In genomic region chr1:4965346-4965726, GRCh38 we compare ENCODE assay signal across 26 cellular contexts.
"Had no signal": no experiment of that assay in that cellular context is flagged by ENCODE, and none has a peak within 500 bp of the region (broad histone marks: within the 10 kb centered on the region; RNA-seq: fewer than 3 reads in every experiment).

No MANE protein-coding gene starts in this region.

- H3K9me3 Mint-ChIP-seq: activated naive CD4-positive, alpha-beta T cell treated with anti-CD3 and anti-CD28 coated beads, Interleukin-2, amount 50 U/mL, for 24 hours; activated T-cell treated with anti-CD3 and anti-CD28 coated beads, Interleukin-2, amount 50 U/mL, for 24 hours; activated T-helper 1 cell treated with anti-CD3 and anti-CD28 coated beads, Interleukin-12 subunit alpha, Interleukin-12 subunit beta, Interleukin-2, Interleukin-4 antibody, amounts not matched to agents 30 ng/mL and 10 ng/mL and 1 ng/mL, durations not matched to agents 14 hours and 24 hours and 36 hours; T-cell had no signal

- DNase-seq: activated CD4-positive, alpha-beta T cell treated with anti-CD3 and anti-CD28 coated beads, Interleukin-2, amount 50 U/mL, for 1 hour; activated CD4-positive, CD25-positive, alpha-beta regulatory T cell; activated CD8-positive, alpha-beta memory T cell treated with anti-CD3 and anti-CD28 coated beads, Interleukin-2, amount 50 U/mL, for 48 hours; activated CD8-positive, alpha-beta T cell treated with anti-CD3 and anti-CD28 coated beads, Interleukin-2, amount 10 ng/mL, durations not matched to agents 7 days and 5 days; activated effector memory CD4-positive, alpha-beta T cell treated with Interleukin-2 at 50 U/mL for 16 hours; activated naive CD4-positive, alpha-beta T cell; activated T-cell treated with anti-CD3 and anti-CD28 coated beads, Interleukin-2, amount 50 U/mL, for 24 hours; aorta; central memory CD4-positive, alpha-beta T cell; Karpas-422; MM.1S; NCI-H1105 treated with DMSO at 0.1 percent for 48 hours; NCI-H1436 treated with DMSO at 0.1 percent for 48 hours; NCI-H187; NCI-H2081; NCI-H446; NCI-H524; PC-9; SIG-M5; T-cell; T-helper 2 cell; T1000 had no signal

- FAIRE-seq: K562 had no signal

- H3K4me2 ChIP-seq: PC-9 had no signal

- H2AFZ ChIP-seq: PC-9 had no signal

- H3K36me3 Mint-ChIP-seq: activated naive CD4-positive, alpha-beta T cell treated with anti-CD3 and anti-CD28 coated beads, Interleukin-2, amount 50 U/mL, for 24 hours; T-cell had no signal

- H3K27ac ChIP-seq: PC-9, VCaP had no signal

- H3K4me1 Mint-ChIP-seq: activated naive CD4-positive, alpha-beta T cell treated with anti-CD3 and anti-CD28 coated beads, Interleukin-2, amount 50 U/mL, for 24 hours; T-cell had no signal

- H3K4me3 ChIP-seq: K562, PC-9 had no signal

- H3K27ac Mint-ChIP-seq: activated CD8-positive, alpha-beta T cell treated with anti-CD3 and anti-CD28 coated beads, Interleukin-2, amount 10 ng/mL, durations not matched to agents 7 days and 5 days; activated naive CD4-positive, alpha-beta T cell treated with anti-CD3 and anti-CD28 coated beads, Interleukin-2, amount 50 U/mL, for 24 hours; activated T-cell treated with anti-CD3 and anti-CD28 coated beads, Interleukin-2, amount 50 U/mL, for 24 hours; activated T-helper 1 cell treated with anti-CD3 and anti-CD28 coated beads, Interleukin-12 subunit alpha, Interleukin-12 subunit beta, Interleukin-2, Interleukin-4 antibody, amounts not matched to agents 30 ng/mL and 10 ng/mL and 1 ng/mL, durations not matched to agents 14 hours and 24 hours and 36 hours; T-cell had no signal

- H3K4me3 Mint-ChIP-seq: activated CD8-positive, alpha-beta T cell treated with anti-CD3 and anti-CD28 coated beads, Interleukin-2, amount 10 ng/mL, durations not matched to agents 7 days and 5 days; activated naive CD4-positive, alpha-beta T cell treated with anti-CD3 and anti-CD28 coated beads, Interleukin-2, amount 50 U/mL, for 24 hours; activated T-cell treated with anti-CD3 and anti-CD28 coated beads, Interleukin-2, amount 50 U/mL, for 24 hours; activated T-helper 1 cell treated with anti-CD3 and anti-CD28 coated beads, Interleukin-12 subunit alpha, Interleukin-12 subunit beta, Interleukin-2, Interleukin-4 antibody, amounts not matched to agents 30 ng/mL and 10 ng/mL and 1 ng/mL, durations not matched to agents 14 hours and 24 hours and 36 hours; T-cell had no signal
